ENCODE assay signal across 8 cellular contexts in genomic region chr6:7542065-7542877, GRCh38. TPM values are rescaled to one million over a fixed set of nuclear protein-coding genes. Genes with fewer than 3 reads are reported as not detected.
DNase-seq lines count a peak whose midpoint lies in the region; ATAC-seq and TF ChIP-seq lines count a peak whose summit lies in the region.

No MANE protein-coding gene starts in this region.

- peaks cover 74% of the 10 kb centered on the region for H3K27me3 Mint-ChIP-seq in activated CD4-positive, alpha-beta memory T cell treated with anti-CD3 and anti-CD28 coated beads, Interleukin-2, amount 10 ng/mL, durations not matched to agents 7 days and 5 days

- WGBS in ovary, 3 donors, result 0 to 1% (median 0%) methylated on average over 55 to 80 of the region's 80 CpGs

- no peak overlapping the region for H3K27ac Mint-ChIP-seq in activated CD4-positive, alpha-beta memory T cell treated with anti-CD3 and anti-CD28 coated beads, Interleukin-2, amount 10 ng/mL, durations not matched to agents 7 days and 5 days

- TF ChIP-seq EP300 in ovary (IDR thresholded peaks at IDR 0.05), result no peak

- H3K9me3 Mint-ChIP-seq in activated CD4-positive, alpha-beta memory T cell treated with anti-CD3 and anti-CD28 coated beads, Interleukin-2, amount 10 ng/mL, durations not matched to agents 7 days and 5 days, result no peaks in the 10 kb centered on the region

- H3K27me3 ChIP-seq in ovary, result no peaks in the 10 kb centered on the region

- no peaks in the 10 kb centered on the region for H3K9me3 ChIP-seq in ovary

- peaks cover 12% of the 10 kb centered on the region for H3K4me1 Mint-ChIP-seq in activated CD4-positive, alpha-beta memory T cell treated with anti-CD3 and anti-CD28 coated beads, Interleukin-2, amount 10 ng/mL, durations not matched to agents 7 days and 5 days

- POLR2A ChIA-PET in activated CD4-positive, alpha-beta memory T cell treated with anti-CD3 and anti-CD28 coated beads, Interleukin-2, amount 10 ng/mL, durations not matched to agents 7 days and 5 days (lab: Charles Lee), result no interaction called here

- intact Hi-C loops in ovary (cut with DNase I), result no loop called here

- CTCF ChIA-PET in activated CD4-positive, alpha-beta memory T cell treated with anti-CD3 and anti-CD28 coated beads, Interleukin-2, amount 10 ng/mL, durations not matched to agents 7 days and 5 days (lab: Charles Lee), result no interaction called here

- peaks cover 3% of the 10 kb centered on the region for H3K4me1 ChIP-seq in ovary (ENCODE audit: insufficient read depth)

- peak overlapping the region; percentile 47 for H3K4me3 ChIP-seq in ovary

- ATAC-seq in GM21390 (IDR thresholded peaks at IDR 0.05; ENCODE audit: unreplicated experiment), result peak; percentile 20
- no peak for ATAC-seq in GM18511 (IDR thresholded peaks at IDR 0.05; ENCODE audit: unreplicated experiment)
- ATAC-seq in HG03378 (IDR thresholded peaks at IDR 0.05; ENCODE audit: unreplicated experiment), result no peak

- H3K4me3 Mint-ChIP-seq in activated CD4-positive, alpha-beta memory T cell treated with anti-CD3 and anti-CD28 coated beads, Interleukin-2, amount 10 ng/mL, durations not matched to agents 7 days and 5 days, result peak overlapping the region; percentile 71

- H3K27ac ChIP-seq in ovary, result no peak overlapping the region

- peak; percentile 22 for DNase-seq in A172 (ENCODE audit: low spot score)
- no peak for DNase-seq in activated CD4-positive, alpha-beta memory T cell treated with anti-CD3 and anti-CD28 coated beads, Interleukin-2, amount 10 ng/mL, durations not matched to agents 7 days and 5 days
- DNase-seq in germinal center (ENCODE audit: low spot score), result peak; percentile 32
- peak in 2 of 5 donors; percentile 25 to 36 for DNase-seq in ovary
- no peak for DNase-seq in NCI-H1930 (lab: John Stamatoyannopoulos, UW)

- TF ChIP-seq POLR2A in ovary (IDR thresholded peaks at IDR 0.05), result no peak

- H3K36me3 Mint-ChIP-seq in activated CD4-positive, alpha-beta memory T cell treated with anti-CD3 and anti-CD28 coated beads, Interleukin-2, amount 10 ng/mL, durations not matched to agents 7 days and 5 days (ENCODE audit: low read depth), result no peaks in the 10 kb centered on the region

- no peak for TF ChIP-seq CTCF in ovary (IDR thresholded peaks at IDR 0.05)

- H3K36me3 ChIP-seq in ovary, result no peaks in the 10 kb centered on the region

RNA-seq across cellular contexts. Expression of gene DSP, which starts 0.8 kb away (rescaled TPM):
- 39.5 and 40.9 TPM in 2 replicates for total RNA-seq in A172 (2014; rRNA removed; shearing (Covaris generic))
- total RNA-seq in activated CD4-positive, alpha-beta memory T cell treated with anti-CD3 and anti-CD28 coated beads, Interleukin-2, amount 10 ng/mL, durations not matched to agents 7 days and 5 days, result under 1 TPM; 0.15 to 0.33 TPM
- 10 to 100 TPM in 1 of 7 donors, 1 to 10 TPM in 6; 2.1 to 65.7 (median 6.7) TPM for total RNA-seq in ovary
- polyA plus RNA-seq in ovary, result 10 to 100 TPM in 1 of 2 donors, 1 to 10 TPM in 1; 4.4 to 12.7 TPM

RNA-seq across cellular contexts. Expression of gene SNRNP48, which starts 47.7 kb away (rescaled TPM):
- 12.6 and 17.0 TPM in 2 replicates for total RNA-seq in A172 (2014; rRNA removed; shearing (Covaris generic))
- 10 to 100 TPM; 16.5 TPM for total RNA-seq in activated CD4-positive, alpha-beta memory T cell treated with anti-CD3 and anti-CD28 coated beads, Interleukin-2, amount 10 ng/mL, durations not matched to agents 7 days and 5 days
- total RNA-seq in ovary, result 10 to 100 TPM in 6 of 7 donors, 1 to 10 TPM in 1; 8.6 to 19.6 (median 12.3) TPM
- 10 to 100 TPM in 1 of 2 donors, 1 to 10 TPM in 1; 9.8 to 11.7 TPM for polyA plus RNA-seq in ovary

Comparison
In these comparisons a context has a peak if more than half of its experiments do, and no peak if none do; other contexts are left out.
1. DNase-seq: peak in A172 (single experiment) and germinal center (single experiment); none in activated CD4-positive, alpha-beta memory T cell treated with anti-CD3 and anti-CD28 coated beads, Interleukin-2, amount 10 ng/mL, durations not matched to agents 7 days and 5 days (single experiment) and NCI-H1930 (0 of 2).